ENCODE assay signal across 22 cellular contexts in genomic region chr6:137851669-137852068, GRCh38. TPM values are rescaled to one million over a fixed set of nuclear protein-coding genes. Genes with fewer than 3 reads are reported as not detected.
DNase-seq lines count a peak whose midpoint lies in the region; ATAC-seq, FAIRE-seq and TF ChIP-seq lines count a peak whose summit lies in the region.
"Had no signal": no experiment of that assay in that cellular context is flagged by ENCODE, and none has a peak within 500 bp of the region (broad histone marks: within the 10 kb centered on the region; RNA-seq: fewer than 3 reads in every experiment).

No MANE protein-coding gene starts in this region.

- TF ChIP-seq POLR2A in H54 (IDR thresholded peaks at IDR 0.05; ENCODE audit: low read depth, low read length) (no peak), suprapubic skin (IDR thresholded peaks at IDR 0.05) (no peak)

- H3K36me3 ChIP-seq in suprapubic skin: no peaks in the 10 kb centered on the region
- H3K36me3 ChIP-seq: upper lobe of left lung had no signal

- DNase-seq in activated CD4-positive, CD25-positive, alpha-beta regulatory T cell treated with anti-CD3 and anti-CD28 coated beads, Interleukin-2, amount 50 U/mL, for 72 hours: no peak
- peak; percentile 29 for DNase-seq in stimulated activated CD4-positive, alpha-beta T cell treated with anti-CD3 and anti-CD28 coated beads, Interleukin-4, amount 100 ng/mL, for 24 hours
- no peak for DNase-seq in stimulated activated CD4-positive, alpha-beta T cell treated with anti-CD3 and anti-CD28 coated beads, Interleukin-2, amount 100 ng/mL, for 48 hours
- DNase-seq in kidney tubule cell (ENCODE audit: low spot score): peak; percentile 87
- DNase-seq in NCI-H1930 (lab: John Stamatoyannopoulos, UW): no peak
- no peak for DNase-seq in H54 (ENCODE audit: insufficient read length, low spot score)
- no peak for DNase-seq in suprapubic skin (ENCODE audit: low spot score in 2 of 2)
- DNase-seq: 8988T; activated CD8-positive, alpha-beta memory T cell treated with anti-CD3 and anti-CD28 coated beads, Interleukin-2, amount 10 ng/mL, durations not matched to agents 7 days and 5 days; activated gamma-delta T cell; effector memory CD4-positive, alpha-beta T cell; left colon; midbrain; NCI-H187 treated with DMSO at 0.1 percent for 48 hours; NCI-H345; posterior cingulate gyrus; stimulated activated CD4-positive, alpha-beta T cell treated with anti-CD3 and anti-CD28 coated beads, Interleukin-2, amount 100 ng/mL, for 24 hours; upper lobe of left lung had no signal

- 52% methylated on average over 3 of the region's 3 CpGs for WGBS in suprapubic skin

- no peaks in the 10 kb centered on the region for H3K9me3 ChIP-seq in suprapubic skin
- H3K9me3 ChIP-seq: upper lobe of left lung had no signal

- no peak overlapping the region for H3K27ac ChIP-seq in suprapubic skin
- H3K27ac ChIP-seq: KMS-11, upper lobe of left lung had no signal

- H3K27me3 ChIP-seq in suprapubic skin: no peaks in the 10 kb centered on the region
- H3K27me3 ChIP-seq: upper lobe of left lung had no signal

- no peak for TF ChIP-seq EP300 in suprapubic skin (IDR thresholded peaks at IDR 0.05)

- no peak for FAIRE-seq in H54 (lab: Jason Lieb, UNC)

- TF ChIP-seq CTCF in suprapubic skin (IDR thresholded peaks at IDR 0.05): no peak

- H3K4me3 ChIP-seq in suprapubic skin: no peak overlapping the region
- H3K4me3 ChIP-seq: GM23338, upper lobe of left lung had no signal

- ATAC-seq in activated CD4-positive, CD25-positive, alpha-beta regulatory T cell treated with anti-CD3 and anti-CD28 coated beads, Interleukin-2, amount 50 U/mL, for 24 hours: peak; percentile 37 to 50
- ATAC-seq: activated CD8-positive, alpha-beta memory T cell treated with anti-CD3 and anti-CD28 coated beads, Interleukin-2, amount 10 ng/mL, durations not matched to agents 7 days and 5 days; GM23338; left colon; Panc1 had no signal

- peaks cover 13% of the 10 kb centered on the region for H3K4me1 ChIP-seq in suprapubic skin

RNA-seq across cellular contexts. Expression of gene TNFAIP3, which starts 15.4 kb away (rescaled TPM):
- 100 to 1,000 TPM in 3 of 4 donors, 10 to 100 TPM in 1; 64.1 to 146 (median 111) TPM for total RNA-seq in suprapubic skin

Comparison
In these comparisons a context has a peak if more than half of its experiments do, and no peak if none do; other contexts are left out.
1. DNase-seq: peak in stimulated activated CD4-positive, alpha-beta T cell treated with anti-CD3 and anti-CD28 coated beads, Interleukin-4, amount 100 ng/mL, for 24 hours (single experiment) and kidney tubule cell (single experiment); none in activated CD4-positive, CD25-positive, alpha-beta regulatory T cell treated with anti-CD3 and anti-CD28 coated beads, Interleukin-2, amount 50 U/mL, for 72 hours (single experiment), stimulated activated CD4-positive, alpha-beta T cell treated with anti-CD3 and anti-CD28 coated beads, Interleukin-2, amount 100 ng/mL, for 48 hours (0 of 2), NCI-H1930 (0 of 2), H54 (single experiment) and suprapubic skin (0 of 2).